Comparison of ENCODE assay signal across 23 cellular contexts in genomic region chr1:235683653-235684052, GRCh38. TPM values are rescaled to one million over a fixed set of nuclear protein-coding genes. Genes with fewer than 3 reads are reported as not detected.
DNase-seq lines count a peak whose midpoint lies in the region; ATAC-seq and TF ChIP-seq lines count a peak whose summit lies in the region.
"Had no signal": no experiment of that assay in that cellular context is flagged by ENCODE, and none has a peak within 500 bp of the region (broad histone marks: within the 10 kb centered on the region; RNA-seq: fewer than 3 reads in every experiment).

No MANE protein-coding gene starts in this region.

- 67% methylated on average over 1 of the region's 1 CpG; no CpG with 5 or more reads in 1 of the 2 experiments for WGBS in endodermal cell (ENCODE audit: insufficient coverage in 1 of 2, insufficient read length in 1 of 2), 2 experiments

- DNase-seq in CD8-positive, alpha-beta T cell = no peak
- DNase-seq in amniotic epithelial cell (ENCODE audit: low read depth) (peak; percentile 45), endodermal cell (no peak), progenitor cell of endocrine pancreas (ENCODE audit: low spot score, unreplicated experiment) (no peak), GF-D8 (lab: John Stamatoyannopoulos, UW) (no peak)
- DNase-seq: ACHN, BE2C, Calu3, DMS79 treated with DMSO at 0.1 percent for 48 hours, GOT3, MM.1S, NCI-H1417, NCI-H1694, NCI-H2081, NCI-H2227 treated with DMSO at 0.1 percent for 48 hours, NCI-H526 treated with DMSO at 0.1 percent for 48 hours, PC-9, Right ventricle myocardium superior had no signal

- H3K9me3 ChIP-seq in CD8-positive, alpha-beta T cell (ENCODE audit: low read length) = no peaks in the 10 kb centered on the region
- no peaks in the 10 kb centered on the region for H3K9me3 ChIP-seq in endodermal cell (ENCODE audit: control insufficient read depth, low read length)
- H3K9me3 ChIP-seq: BE2C had no signal

- CTCF ChIA-PET in CD8-positive, alpha-beta T cell (lab: Charles Lee) = no interaction called here

- H3K36me3 ChIP-seq in CD8-positive, alpha-beta T cell (ENCODE audit: insufficient read depth, low read length) = peaks cover 5% of the 10 kb centered on the region
- H3K36me3 ChIP-seq in endodermal cell (ENCODE audit: control insufficient read depth, insufficient read depth, low read length) = no peaks in the 10 kb centered on the region
- H3K36me3 ChIP-seq: BE2C had no signal

- no peak for TF ChIP-seq CTCF in CD8-positive, alpha-beta T cell (IDR thresholded peaks at IDR 0.05)
- no peak for TF ChIP-seq CTCF in endodermal cell (conservative IDR thresholded peaks at IDR 0.05)
- TF ChIP-seq CTCF in progenitor cell of endocrine pancreas (IDR thresholded peaks at IDR 0.05; ENCODE audit: unreplicated experiment) = no peak

- no peak overlapping the region for H3K4me3 ChIP-seq in CD8-positive, alpha-beta T cell (ENCODE audit: low read depth, low read length)
- H3K4me3 ChIP-seq in endodermal cell (ENCODE audit: low read length) = no peak overlapping the region
- H3K4me3 ChIP-seq: PC-9 had no signal

- H3K9me3 Mint-ChIP-seq in CD8-positive, alpha-beta T cell = no peaks in the 10 kb centered on the region
- H3K9me3 Mint-ChIP-seq in endodermal cell (no peaks in the 10 kb centered on the region), progenitor cell of endocrine pancreas (ENCODE audit: low read depth) (no peaks in the 10 kb centered on the region)

- H3K4me1 ChIP-seq in CD8-positive, alpha-beta T cell (ENCODE audit: insufficient read depth, low read length) = no peaks in the 10 kb centered on the region
- H3K4me1 ChIP-seq in endodermal cell (ENCODE audit: control insufficient read depth, insufficient read depth, low read length) = peaks cover 13% of the 10 kb centered on the region
- H3K4me1 ChIP-seq: BE2C had no signal

- no peak overlapping the region for H3K9ac ChIP-seq in endodermal cell (ENCODE audit: extremely low read depth, low read length, poor library complexity, severe bottlenecking)

- H3K36me3 Mint-ChIP-seq in CD8-positive, alpha-beta T cell = peaks cover 81% of the 10 kb centered on the region
- H3K36me3 Mint-ChIP-seq in endodermal cell (ENCODE audit: low read depth) (no peaks in the 10 kb centered on the region), progenitor cell of endocrine pancreas (ENCODE audit: insufficient read depth) (no peaks in the 10 kb centered on the region)

- no peak overlapping the region for H3K4me3 Mint-ChIP-seq in CD8-positive, alpha-beta T cell
- no peak overlapping the region for H3K4me3 Mint-ChIP-seq in endodermal cell
- H3K4me3 Mint-ChIP-seq in progenitor cell of endocrine pancreas (ENCODE audit: low read depth) = no peak overlapping the region
- H3K4me3 Mint-ChIP-seq: CD14-positive monocyte had no signal

- POLR2A ChIA-PET in CD8-positive, alpha-beta T cell (lab: Charles Lee) = interaction anchor here (1.1 kb wide), 1 partner anchor 25 kb away, joined by 7 read pairs; no protein-coding TSS in a partner anchor

- ATAC-seq in CD8-positive, alpha-beta T cell = no peak
- ATAC-seq in HG02870 (IDR thresholded peaks at IDR 0.05; ENCODE audit: unreplicated experiment) (no peak), GM19395 (IDR thresholded peaks at IDR 0.05; ENCODE audit: unreplicated experiment) (no peak)
- ATAC-seq: HCT116 had no signal

- peak overlapping the region; percentile 35 for H3K27ac Mint-ChIP-seq in CD8-positive, alpha-beta T cell
- peak overlapping the region; percentile 22 for H3K27ac Mint-ChIP-seq in endodermal cell
- peak overlapping the region; percentile 40 for H3K27ac Mint-ChIP-seq in progenitor cell of endocrine pancreas

- no peak overlapping the region for H3K27ac ChIP-seq in CD8-positive, alpha-beta T cell (ENCODE audit: low read depth, low read length)
- no peak overlapping the region for H3K27ac ChIP-seq in endodermal cell (ENCODE audit: low read depth, low read length)
- H3K27ac ChIP-seq: 22Rv1, PC-9 had no signal

- H3K27me3 Mint-ChIP-seq in CD8-positive, alpha-beta T cell (ENCODE audit: low read depth) = no peaks in the 10 kb centered on the region
- H3K27me3 Mint-ChIP-seq in endodermal cell (ENCODE audit: insufficient read depth) = no peaks in the 10 kb centered on the region
- no peaks in the 10 kb centered on the region for H3K27me3 Mint-ChIP-seq in progenitor cell of endocrine pancreas

- H3K27me3 ChIP-seq in CD8-positive, alpha-beta T cell (ENCODE audit: insufficient read depth, low read length) = no peaks in the 10 kb centered on the region
- H3K27me3 ChIP-seq in endodermal cell (ENCODE audit: control insufficient read depth, insufficient read depth, low read length, poor library complexity, severe bottlenecking) = no peaks in the 10 kb centered on the region
- H3K27me3 ChIP-seq: BE2C had no signal

- no peaks in the 10 kb centered on the region for H3K4me1 Mint-ChIP-seq in CD8-positive, alpha-beta T cell (ENCODE audit: low read depth)
- H3K4me1 Mint-ChIP-seq in endodermal cell (peaks cover 41% of the 10 kb centered on the region), progenitor cell of endocrine pancreas (ENCODE audit: low read depth) (peaks cover 6% of the 10 kb centered on the region)
- H3K4me1 Mint-ChIP-seq: CD14-positive monocyte had no signal

- intact Hi-C loops in CD8-positive, alpha-beta T cell (cut with DNase I, micrococcal nuclease) = no loop called here

RNA-seq across cellular contexts. Expression of gene GNG4, which starts 34.1 kb away (rescaled TPM):
- under 1 TPM in 1 of 2 experiments, not detected in 1; 0.08 TPM for total RNA-seq in CD8-positive, alpha-beta T cell
- total RNA-seq in endodermal cell (10 to 100 TPM; 13.5 to 14.2 TPM), progenitor cell of endocrine pancreas (19.6 and 26.7 TPM in 2 replicates)
- 23.3 TPM for polyA plus RNA-seq in endodermal cell (2013, experiment 1 of 2)
- polyA plus RNA-seq in endodermal cell (2013, experiment 2 of 2) = 22.1 TPM
- total RNA-seq: Right ventricle myocardium superior had no signal
- polyA plus RNA-seq: CD14-positive monocyte had no signal

Comparison
In these comparisons a context has a peak if more than half of its experiments do, and no peak if none do; other contexts are left out.
1. RNA of gene GNG4, which starts 34.1 kb away (total RNA-seq): 19.6 to 26.7 TPM in progenitor cell of endocrine pancreas and 13.5 to 14.2 TPM in endodermal cell; 0.08 TPM in CD8-positive, alpha-beta T cell; every median in the first group is over 10 times any median in the second.
2. Peak in every context shown above with its lines, with median percentiles within 50 percentile points of each other: H3K27ac Mint-ChIP-seq.